In the genomic region with DNA sequence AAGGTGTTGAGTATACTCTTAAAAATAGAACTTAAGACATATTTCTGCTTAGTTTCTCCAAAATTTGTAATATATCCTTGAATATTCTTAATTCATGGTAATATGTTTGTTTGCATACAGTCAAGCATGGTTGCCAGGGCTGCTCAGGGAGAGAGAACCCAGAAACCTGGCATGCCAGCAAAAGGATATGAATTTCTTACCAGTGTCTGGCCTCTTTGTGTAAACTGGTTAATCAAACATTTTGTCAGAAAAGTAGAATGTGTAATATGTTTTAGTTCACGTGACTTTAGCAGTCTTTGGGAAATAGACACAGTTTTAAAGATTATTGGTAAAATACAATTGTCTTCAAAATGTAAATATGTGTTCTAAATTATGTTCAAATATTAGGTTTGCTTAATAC, we compare ENCODE assay signal across 23 cellular contexts.
"Had no signal": no experiment of that assay in that cellular context is flagged by ENCODE, and none has a peak within 500 bp of the region (broad histone marks: within the 10 kb centered on the region; RNA-seq: fewer than 3 reads in every experiment).

No MANE protein-coding gene starts in this region.

- H3K4me1 ChIP-seq: neural progenitor cell, psoas muscle, right lobe of liver, thyroid gland, transverse colon, upper lobe of right lung, uterus had no signal

- ATAC-seq: naive thymus-derived CD4-positive, alpha-beta T cell; natural killer cell; psoas muscle; right cardiac atrium; right lobe of liver; stimulated activated effector memory CD8-positive, alpha-beta T cell treated with anti-CD3 and anti-CD28 coated beads, Interleukin-12 subunit alpha, Interleukin-12 subunit beta, amount 100 ng/mL, for 72 hours; stimulated activated naive B cell treated with anti-CD40 and anti-IgM and Interleukin-4, amounts not matched to agents 10 μg/mL and 1 μg/mL and 100 μg/mL, for 72 hours; upper lobe of right lung had no signal

- H3K36me3 ChIP-seq: neural progenitor cell, ovary, right lobe of liver, sigmoid colon, stomach, thoracic aorta, thyroid gland, transverse colon, upper lobe of right lung, uterus had no signal

- H3K4me3 ChIP-seq: neural progenitor cell, ovary, psoas muscle, right lobe of liver, sigmoid colon, stomach, thoracic aorta, thyroid gland, transverse colon, upper lobe of right lung, uterus had no signal

- DNase-seq: naive thymus-derived CD4-positive, alpha-beta T cell; natural killer cell; occipital lobe; ovary; psoas muscle; right cardiac atrium; right lobe of liver; sigmoid colon; small intestine; stimulated activated CD4-positive, alpha-beta T cell treated with anti-CD3 and anti-CD28 coated beads, Interleukin-15, amount 100 ng/mL, for 24 hours; stimulated activated CD4-positive, alpha-beta T cell treated with anti-CD3 and anti-CD28 coated beads, Interleukin-2, amount 100 ng/mL, for 24 hours; stimulated activated CD4-positive, alpha-beta T cell treated with anti-CD3 and anti-CD28 coated beads, Interleukin-2, amount 100 ng/mL, for 48 hours; stimulated activated CD4-positive, alpha-beta T cell treated with anti-CD3 and anti-CD28 coated beads, Interleukin-4, amount 100 ng/mL, for 24 hours; stimulated activated naive B cell treated with anti-CD40 and anti-IgM and Interleukin-4, amounts not matched to agents 10 μg/mL and 1 μg/mL and 100 μg/mL, for 72 hours; stimulated activated naive CD4-positive, alpha-beta T cell treated with Interleukin-2 at 50 U/mL for 16 hours; stomach; thyroid gland; transverse colon; upper lobe of right lung; uterus had no signal

- H3K9ac ChIP-seq: neural progenitor cell had no signal

- H3K27ac ChIP-seq: neural progenitor cell, ovary, psoas muscle, right lobe of liver, sigmoid colon, stomach, thoracic aorta, thyroid gland, transverse colon, upper lobe of right lung, uterus had no signal

- H3K4me2 ChIP-seq: neural progenitor cell had no signal

- H3K27me3 ChIP-seq: neural progenitor cell, ovary, right lobe of liver, sigmoid colon, stomach, thyroid gland, transverse colon, upper lobe of right lung, uterus had no signal

- H2AFZ ChIP-seq: neural progenitor cell had no signal

- FAIRE-seq: small intestine had no signal

- H3K9me3 ChIP-seq: ovary, psoas muscle, right lobe of liver, stomach, thoracic aorta, thyroid gland, transverse colon, upper lobe of right lung, uterus had no signal
